ENCODE assay signal across 22 cellular contexts in the genomic region with DNA sequence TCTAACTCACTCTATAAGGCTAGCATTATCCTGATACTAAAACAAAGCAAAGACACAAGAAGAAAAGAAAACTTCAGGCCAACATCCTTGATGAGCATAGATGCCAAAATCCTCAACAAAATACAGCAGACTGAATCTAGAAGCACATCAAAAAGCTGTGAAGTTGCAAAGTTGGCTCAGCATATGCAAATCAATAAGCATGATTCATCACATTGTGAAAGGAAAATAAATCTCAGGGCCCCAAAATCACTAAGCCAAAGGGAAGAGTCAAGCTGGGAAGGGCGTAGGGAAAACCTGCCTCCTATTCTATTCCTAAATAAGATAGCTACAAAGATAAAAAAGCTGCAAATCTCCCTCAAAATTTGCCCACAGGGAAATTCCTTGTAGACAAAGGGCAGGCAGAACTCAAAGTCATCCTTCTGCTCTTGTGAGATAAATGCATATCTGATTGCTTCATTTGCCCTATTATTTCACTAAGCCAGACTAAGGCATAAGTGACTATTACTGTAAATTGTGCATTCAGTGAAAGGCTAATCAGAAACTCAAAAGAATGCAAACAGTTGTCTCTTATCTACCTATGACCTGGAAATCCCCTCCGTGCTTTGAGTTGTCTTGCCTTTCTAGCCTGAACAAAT.
"Had no signal": no experiment of that assay in that cellular context is flagged by ENCODE, and none has a peak within 500 bp of the region (broad histone marks: within the 10 kb centered on the region; RNA-seq: fewer than 3 reads in every experiment).

No MANE protein-coding gene starts in this region.

- FAIRE-seq: frontal cortex had no signal

- H3K4me1 ChIP-seq: esophagus muscularis mucosa, left lung, sigmoid colon, spleen, upper lobe of left lung had no signal

- DNase-seq: activated B cell treated with CpG ODN at 0.5 μM for 24 hours; activated CD4-positive, alpha-beta memory T cell treated with anti-CD3 and anti-CD28 coated beads, Interleukin-2, amount 10 ng/mL, durations not matched to agents 7 days and 5 days; activated CD4-positive, alpha-beta T cell treated with anti-CD3 and anti-CD28 coated beads for 4 hours; activated naive CD4-positive, alpha-beta T cell treated with anti-CD3 and anti-CD28 coated beads, Interleukin-2, amount 10 ng/mL, durations not matched to agents 7 days and 5 days; activated naive CD8-positive, alpha-beta T cell treated with anti-CD3 and anti-CD28 coated beads, Interleukin-2, amount 50 U/mL, for 24 hours; activated T-cell treated with anti-CD3 and anti-CD28 coated beads, Interleukin-2, amount 50 U/mL, for 1 hour; anterior cingulate cortex; brain microvascular endothelial cell; head of caudate nucleus; left lung; nephron progenitor cell; nucleus accumbens; sigmoid colon; spleen; stimulated activated CD4-positive, alpha-beta T cell treated with anti-CD3 and anti-CD28 coated beads, Interleukin-4, amount 100 ng/mL, for 4 hours; T-helper 2 cell; upper lobe of left lung had no signal

- H3K36me3 ChIP-seq: brain microvascular endothelial cell, thoracic aorta, upper lobe of left lung had no signal

- ATAC-seq: activated naive CD8-positive, alpha-beta T cell treated with anti-CD3 and anti-CD28 coated beads, Interleukin-2, amount 50 U/mL, for 24 hours; left lung; stimulated activated memory B cell treated with anti-CD40 and anti-IgM and Interleukin-4, amounts not matched to agents 10 μg/mL and 1 μg/mL and 100 μg/mL, for 72 hours had no signal

- H3K27ac ChIP-seq: brain microvascular endothelial cell, coronary artery, esophagus muscularis mucosa, left lung, sigmoid colon, spleen, thoracic aorta, upper lobe of left lung had no signal

- H3K27me3 ChIP-seq: brain microvascular endothelial cell, esophagus muscularis mucosa, left lung, sigmoid colon, spleen, upper lobe of left lung had no signal

- H3K4me3 ChIP-seq: coronary artery, esophagus muscularis mucosa, left lung, sigmoid colon, spleen, thoracic aorta, upper lobe of left lung had no signal
